In the genomic region with DNA sequence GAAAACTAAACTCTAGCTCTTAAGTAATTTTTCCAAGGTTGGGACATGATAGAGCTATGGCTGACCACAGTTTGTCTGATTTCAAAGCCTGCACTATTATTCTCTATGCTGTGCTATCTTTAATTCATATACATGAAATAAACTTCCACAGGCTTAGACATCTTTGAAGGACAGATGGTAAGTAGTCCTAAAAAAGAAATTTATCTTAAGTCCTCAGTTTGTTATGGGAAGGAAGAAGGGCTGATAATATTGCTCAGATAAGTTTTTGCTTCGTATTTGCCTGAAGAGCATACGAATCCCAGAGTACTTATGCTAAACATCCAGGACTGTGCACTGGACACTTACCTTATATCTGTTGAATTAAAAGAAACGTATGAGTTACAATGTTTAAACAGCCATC, we compare ENCODE assay signal across 19 cellular contexts. TPM values are rescaled to one million over a fixed set of nuclear protein-coding genes. Genes with fewer than 3 reads are reported as not detected.
DNase-seq lines count a peak whose midpoint lies in the region; ATAC-seq, FAIRE-seq and TF ChIP-seq lines count a peak whose summit lies in the region.
"Had no signal": no experiment of that assay in that cellular context is flagged by ENCODE, and none has a peak within 500 bp of the region (broad histone marks: within the 10 kb centered on the region; RNA-seq: fewer than 3 reads in every experiment).

No MANE protein-coding gene starts in this region.

- H3F3A ChIP-seq in smooth muscle cell (ENCODE audit: low read depth) (no peaks in the 10 kb centered on the region), GM23248 (ENCODE audit: insufficient read depth) (no peaks in the 10 kb centered on the region)

- no peaks in the 10 kb centered on the region for H3K9me2 ChIP-seq in GM23248 (ENCODE audit: insufficient read depth)

- ATAC-seq in K562, result peak; percentile 56
- ATAC-seq: GM12878 had no signal

- no peaks in the 10 kb centered on the region for H3K79me2 ChIP-seq in K562 (ENCODE audit: control insufficient read depth, insufficient read depth, low read length)
- no peaks in the 10 kb centered on the region for H3K79me2 ChIP-seq in smooth muscle cell (ENCODE audit: low read depth)
- H3K79me2 ChIP-seq in GM23248 (ENCODE audit: insufficient read depth), result no peaks in the 10 kb centered on the region

- peak; percentile 33; the same call in 1 of the 2 replicates for TF ChIP-seq EP300 in K562 (IDR thresholded peaks at IDR 0.05; ENCODE audit: low read length)

- no peak for TF ChIP-seq RAD21 in K562 (CRISPR knock-in tag; conservative IDR thresholded peaks at IDR 0.05 in 1 of 2, IDR thresholded peaks at IDR 0.05 in 1 of 2)

- H2AFZ ChIP-seq in K562 (ENCODE audit: low read depth, low read length) (peak overlapping the region; percentile 56), smooth muscle cell (ENCODE audit: low read depth) (peak overlapping the region; percentile 9), GM23248 (no peak overlapping the region)

- H3K4me3 ChIP-seq in K562, result no peak overlapping the region
- no peak overlapping the region for H3K4me3 ChIP-seq in smooth muscle cell
- no peak overlapping the region for H3K4me3 ChIP-seq in GM23248
- H3K4me3 ChIP-seq: BLaER1, GM12878 had no signal

- POLR2A ChIA-PET in K562 (lab: Yijun Ruan, JAX), result interaction anchor here (1.4 kb wide), 1 partner anchor 10 kb away, joined by 6 read pairs; no protein-coding TSS in a partner anchor

- CTCF ChIA-PET in K562 (lab: Yijun Ruan, JAX; ENCODE audit: low intra/inter-chr PET ratio), result no interaction called here

- no peak overlapping the region for H3K27ac ChIP-seq in K562 (ENCODE audit: extremely low read depth, low read depth, low read length)
- H3K27ac ChIP-seq in smooth muscle cell (ENCODE audit: low read depth), result no peak overlapping the region
- H3K27ac ChIP-seq in substantia nigra (ENCODE audit: low read depth, low read length, poor library complexity, severe bottlenecking), result no peak overlapping the region
- no peak overlapping the region for H3K27ac ChIP-seq in GM23248
- H3K27ac ChIP-seq: BLaER1 had no signal

- H3K4me2 ChIP-seq in K562 (ENCODE audit: insufficient read depth, low read length) (peak overlapping the region; percentile 45), smooth muscle cell (peak overlapping the region; percentile 12), GM23248 (ENCODE audit: unreplicated experiment) (no peak overlapping the region)
- H3K4me2 ChIP-seq: BLaER1 had no signal

- H3K9me1 ChIP-seq in K562 (ENCODE audit: control insufficient read depth, insufficient read depth, low read length), result no peaks in the 10 kb centered on the region

- intact Hi-C loops in K562 (cut with micrococcal nuclease), result no loop called here

- H4K20me1 ChIP-seq in K562 (replicated peaks; ENCODE audit: control insufficient read depth, insufficient read depth, low read length), result no peaks in the 10 kb centered on the region
- H4K20me1 ChIP-seq in smooth muscle cell (ENCODE audit: low read depth), result no peaks in the 10 kb centered on the region
- H4K20me1 ChIP-seq in GM23248 (ENCODE audit: insufficient read depth), result no peaks in the 10 kb centered on the region
- H4K20me1 ChIP-seq: BLaER1 had no signal

- H3K9ac ChIP-seq in K562 (ENCODE audit: insufficient read depth in 1 of 2, low read depth in 2 of 2, low read length in 2 of 2) (no peak overlapping the region), smooth muscle cell (ENCODE audit: low read depth) (no peak overlapping the region), GM23248 (no peak overlapping the region)
- H3K9ac ChIP-seq: BLaER1 had no signal

- H3K27me3 ChIP-seq in K562 (ENCODE audit: control insufficient read depth in 2 of 2, insufficient read depth in 2 of 2, low read length in 2 of 2), result no peaks in the 10 kb centered on the region
- no peaks in the 10 kb centered on the region for H3K27me3 ChIP-seq in smooth muscle cell (ENCODE audit: low read depth)
- H3K27me3 ChIP-seq in GM23248 (replicated peaks; ENCODE audit: insufficient read depth), result no peaks in the 10 kb centered on the region
- H3K27me3 ChIP-seq: BLaER1 had no signal

- H3K36me3 ChIP-seq in K562 (ENCODE audit: control insufficient read depth, insufficient read depth, low read length) (no peaks in the 10 kb centered on the region), smooth muscle cell (ENCODE audit: low read depth) (no peaks in the 10 kb centered on the region), GM23248 (ENCODE audit: low read depth) (no peaks in the 10 kb centered on the region)
- H3K36me3 ChIP-seq: BLaER1 had no signal

- H3K4me1 ChIP-seq in K562 (replicated peaks in 1 of 2; ENCODE audit: control insufficient read depth in 2 of 2, insufficient read depth in 2 of 2, low read length in 2 of 2) (peaks cover 0 to 23% of the 10 kb centered on the region in 2 experiments; a peak in 2 of 5 replicates), smooth muscle cell (ENCODE audit: low read depth) (no peaks in the 10 kb centered on the region), GM23248 (ENCODE audit: insufficient read depth) (no peaks in the 10 kb centered on the region)
- H3K4me1 ChIP-seq: BLaER1 had no signal

- TF ChIP-seq CTCF in K562 (IDR thresholded peaks at IDR 0.05 in 2 of 3, conservative IDR thresholded peaks at IDR 0.05 in 1 of 3; ENCODE audit: insufficient read depth in 2 of 3, low read depth in 1 of 3, low read length in 3 of 3), result no peak
- TF ChIP-seq CTCF in smooth muscle cell (IDR thresholded peaks at IDR 0.05; ENCODE audit: borderline replicate concordance, insufficient read depth, poor library complexity, severe bottlenecking), result no peak

- H3K9me3 ChIP-seq in K562 (replicated peaks; ENCODE audit: control insufficient read depth, insufficient read depth, low read depth, low read length), result no peaks in the 10 kb centered on the region
- no peaks in the 10 kb centered on the region for H3K9me3 ChIP-seq in smooth muscle cell (replicated peaks; ENCODE audit: low read depth)
- no peaks in the 10 kb centered on the region for H3K9me3 ChIP-seq in GM23248 (ENCODE audit: low read depth)
- H3K9me3 ChIP-seq: BLaER1 had no signal

- 2% methylated on average over 3 of the region's 3 CpGs for WGBS in K562 (ENCODE audit: insufficient coverage, low coverage, missing lambda C conversion rate)
- whole genome bisulfite sequencing in smooth muscle cell (ENCODE audit: low lambda C conversion rate), result 47% methylated on average over 3 of the region's 3 CpGs
- WGBS in GM23248 (ENCODE audit: low coverage in 1 of 2, low lambda C conversion rate in 2 of 2, missing lambda C conversion rate in 2 of 2), 2 experiments, result 83 to 84% methylated on average over 3 of the region's 3 CpGs

- no peak for TF ChIP-seq POLR2A in K562 (conservative IDR thresholded peaks at IDR 0.05)

- DNase-seq in CMK (ENCODE audit: low read depth) (peak; percentile 74), OCI-M1 (lab: John Stamatoyannopoulos, UW) (peak; percentile 57), K562 (ENCODE audit: extremely low read depth in 1 of 4, low spot score in 3 of 4) (peak in 2 of 4 experiments; percentile 19 to 27), smooth muscle cell (lab: John Stamatoyannopoulos, UW; ENCODE audit: unreplicated experiment) (no peak), substantia nigra (lab: John Stamatoyannopoulos, UW) (no peak), GM23248 (no peak)
- no peak for DNase-seq in stimulated activated CD4-positive, alpha-beta T cell treated with anti-CD3 and anti-CD28 coated beads, Interleukin-2, amount 100 ng/mL, for 48 hours
- DNase-seq: 8988T; Calu3; CD4-positive, alpha-beta memory T cell; DMS79 treated with DMSO at 0.1 percent for 48 hours; HCEC 1CT; IMR-90 had no signal

- in situ Hi-C loops in K562 (cut with MboI) (loop anchor here (10.0 kb wide), 1 partner anchor 106 kb away; no protein-coding TSS in a partner anchor), GM23248 (cut with MboI) (no loop called here)

- no TSS peak for BruUV-seq in K562 (replicated peaks; lab: Mats Ljungman, UMichigan)

- FAIRE-seq in K562 (lab: Jason Lieb, UNC), result peak; percentile 15
- FAIRE-seq: GM12878, GM19239, H54, HTR-8/SVneo had no signal

TF ChIP-seq in K562, 482 proteins besides CTCF, POLR2A, EP300 and RAD21 (continues in another document):
- TF ChIP-seq NCOR1 (IDR thresholded peaks at IDR 0.05) (peak; percentile 77), CBFA2T2 (conservative IDR thresholded peaks at IDR 0.05) (peak; percentile 49; the same call in 1 of the 2 replicates), PTBP1 (IDR thresholded peaks at IDR 0.05; ENCODE audit: low read depth, low read length) (no peak), ETS2 (tag; IDR thresholded peaks at IDR 0.05; ENCODE audit: borderline replicate concordance, poor library complexity, severe bottlenecking) (no peak), CBFA2T3 (IDR thresholded peaks at IDR 0.05) (peak; percentile 78), RCOR1 (IDR thresholded peaks at IDR 0.05; ENCODE audit: borderline replicate concordance in 1 of 2, low read depth in 2 of 2, low read length in 2 of 2) (peak in 1 of 2 experiments; percentile 33; a peak in 1 of 4 replicates), ARID1B (IDR thresholded peaks at IDR 0.05) (peak; percentile 82), MEIS2 (IDR thresholded peaks at IDR 0.05; ENCODE audit: partially characterized antibody) (peak; percentile 47), FOXM1 (IDR thresholded peaks at IDR 0.05; ENCODE audit: low read depth) (peak; percentile 20; the same call in 1 of the 2 replicates), FOXM1 (CRISPR knock-in tag; IDR thresholded peaks at IDR 0.05; ENCODE audit: low read depth) (no peak)

RNA-seq across cellular contexts. Expression of a gene that starts 39.6 kb away (rescaled TPM):
- not detected in 2 replicates for total RNA-seq in K562 (2011; cell fraction: chromatin; rRNA removed; ENCODE audit: low replicate concordance)
- total RNA-seq in K562 (2011; cell fraction: nucleolus; rRNA removed), result not detected in 2 replicates
- not detected in 2 replicates for total RNA-seq in K562 (2011; cell fraction: nucleoplasm; rRNA removed)
- 0.04 TPM in 1 of 2 replicates, not detected in the other for total RNA-seq in K562 (2014; rRNA removed)
- not detected in 2 replicates for total RNA-seq in K562 (2014; rRNA removed; fragmentation: Illumina TruSeq; extraction: Trizol)
- total RNA-seq in K562 (2015; rRNA removed; fragmentation: Illumina TruSeq; extraction: Trizol), result not detected in 2 replicates
- 0.09 and 0.13 TPM in 2 replicates for total RNA-seq in K562 (2021)
- polyA plus RNA-seq in K562 (2011; rRNA removed), result not detected in 2 replicates
- polyA plus RNA-seq in K562 (2011; cell fraction: cytosol; rRNA removed), result not detected in 2 replicates
- polyA plus RNA-seq in K562 (2011; cell fraction: nucleus; rRNA removed), result not detected in 2 replicates
- not detected in 2 replicates for polyA plus RNA-seq in K562 (2012)
- polyA plus RNA-seq in K562 (2014; fragmentation: Illumina TruSeq; extraction: Trizol), result not detected in 2 replicates
- under 1 TPM in 1 of 2 experiments, not detected in 1; 0.04 TPM for polyA plus RNA-seq in K562 (2014; fragmentation: Nextera tagmentation; extraction: Ambion mirVana)
- not detected in 2 replicates for polyA plus RNA-seq in K562 (2014; rRNA removed)
- not detected in 2 replicates for polyA minus RNA-seq in K562 (2011; rRNA and poly(A)+ RNA removed)
- polyA minus RNA-seq in K562 (2011; cell fraction: cytosol; rRNA and poly(A)+ RNA removed), result not detected in 2 replicates
- not detected in 2 replicates for polyA minus RNA-seq in K562 (2011; cell fraction: nucleus; rRNA and poly(A)+ RNA removed)
- 105 and 127 TPM in 2 replicates for total RNA-seq in smooth muscle cell
- 48.6 and 63.8 TPM in 2 replicates for polyA plus RNA-seq in smooth muscle cell
- 1.4 and 3.8 TPM in 2 replicates for total RNA-seq in GM23248 (2014; rRNA removed; shearing (Covaris generic))
- 3.0 and 3.2 TPM in 2 replicates for polyA plus RNA-seq in GM23248 (2016; fragmentation: Nextera tagmentation; extraction: Ambion mirVana)
- total RNA-seq: CD4-positive, alpha-beta memory T cell had no signal
- polyA plus RNA-seq: CD14-positive monocyte; CD4-positive, alpha-beta memory T cell had no signal

Comparison
In these comparisons a context has a peak if more than half of its experiments do, and no peak if none do; other contexts are left out.
1. DNase-seq: peak in CMK (single experiment) and OCI-M1 (single experiment); none in smooth muscle cell (single experiment), stimulated activated CD4-positive, alpha-beta T cell treated with anti-CD3 and anti-CD28 coated beads, Interleukin-2, amount 100 ng/mL, for 48 hours (0 of 2), substantia nigra (0 of 49) and GM23248 (single experiment).
2. RNA of a gene that starts 39.6 kb away (total RNA-seq): 105 to 127 TPM in smooth muscle cell; 1.4 to 3.8 TPM in GM23248 and 0.04 to 0.13 TPM in K562; every median in the first group is over 10 times any median in the second.